In the genomic region with DNA sequence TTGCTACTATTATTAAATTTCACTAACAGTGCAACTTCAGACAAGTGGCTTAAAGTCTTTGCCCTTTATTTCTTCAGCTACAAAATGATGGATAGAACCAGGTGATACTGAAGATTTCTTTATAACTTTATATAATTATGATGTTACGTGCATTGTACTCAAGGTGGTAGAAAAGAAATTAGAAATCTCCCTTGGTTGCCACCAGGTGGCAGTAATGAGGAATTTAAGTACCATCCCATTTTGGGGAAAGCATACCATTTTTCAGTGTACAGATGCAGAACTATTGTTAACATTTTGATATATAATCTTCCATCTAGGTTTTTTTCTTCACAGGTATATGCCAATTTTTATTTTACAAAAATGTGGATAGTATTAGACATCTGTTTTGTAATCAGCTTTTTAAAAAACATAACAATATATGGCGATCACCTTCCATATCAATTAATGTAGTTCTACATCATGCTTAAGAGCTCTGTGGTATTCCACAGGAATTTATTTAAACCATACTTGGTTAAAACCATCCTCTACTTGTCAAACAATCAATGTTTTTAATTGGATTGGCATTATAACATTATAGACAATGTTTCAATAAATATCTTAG, we compare ENCODE assay signal across 8 cellular contexts. TPM values are rescaled to one million over a fixed set of nuclear protein-coding genes. Genes with fewer than 3 reads are reported as not detected.
DNase-seq lines count a peak whose midpoint lies in the region; TF ChIP-seq lines count a peak whose summit lies in the region.

No MANE protein-coding gene starts in this region.

- peak; percentile 61 for DNase-seq in AG10803 (ENCODE audit: low read depth)
- DNase-seq in GM04504 (ENCODE audit: low read depth): peak; percentile 9
- peak; percentile 29 for DNase-seq in NCI-H2227 (lab: John Stamatoyannopoulos, UW; ENCODE audit: unreplicated experiment)
- DNase-seq in cerebellar cortex (ENCODE audit: low spot score): peak; percentile 62
- DNase-seq in lung microvascular endothelial cell (ENCODE audit: low read depth in 2 of 2): peak; percentile 77 to 83
- DNase-seq in COLO668 (lab: John Stamatoyannopoulos, UW; ENCODE audit: unreplicated experiment): no peak
- no peak for DNase-seq in activated CD4-positive, alpha-beta T cell treated with anti-CD3 and anti-CD28 coated beads for 1 hour
- no peak for DNase-seq in NK-92 (lab: John Stamatoyannopoulos, UW; ENCODE audit: unreplicated experiment)

- peak; percentile 74 for TF ChIP-seq CTCF in AG10803 (conservative IDR thresholded peaks at IDR 0.05; ENCODE audit: low read length)

- no peak overlapping the region for H3K4me3 ChIP-seq in AG10803 (ENCODE audit: low read length)

RNA-seq across cellular contexts. Expression of a gene that starts 37.7 kb away (rescaled TPM):
- total RNA-seq in lung microvascular endothelial cell: 11.1 and 14.1 TPM in 2 replicates

Comparison
In these comparisons a context has a peak if more than half of its experiments do, and no peak if none do; other contexts are left out.
1. DNase-seq: peak in AG10803 (single experiment), GM04504 (single experiment), NCI-H2227 (single experiment), cerebellar cortex (single experiment) and lung microvascular endothelial cell (2 of 2); none in COLO668 (single experiment), activated CD4-positive, alpha-beta T cell treated with anti-CD3 and anti-CD28 coated beads for 1 hour (single experiment) and NK-92 (single experiment).